In the genomic region with DNA sequence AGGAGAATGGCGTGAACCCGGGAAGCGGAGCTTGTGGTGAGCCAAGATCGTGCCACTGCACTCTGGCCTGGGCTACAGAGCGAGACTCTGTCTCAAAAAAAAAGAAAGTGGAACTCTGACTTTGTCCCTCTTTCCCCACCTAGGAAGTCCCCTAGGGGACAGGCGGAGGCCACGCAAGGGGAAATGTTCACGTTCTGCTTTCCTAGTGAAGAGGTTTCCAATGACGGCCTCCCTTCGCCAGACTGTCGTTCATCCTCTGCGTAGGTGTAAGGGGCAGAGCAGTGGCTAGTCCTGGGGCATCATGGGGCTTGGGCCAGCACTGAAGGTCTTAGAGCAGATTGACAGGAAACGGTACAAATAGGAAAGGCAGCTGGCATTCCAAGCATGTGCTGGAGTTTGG, we compare ENCODE assay signal across 1 cellular context.
TF ChIP-seq lines count a peak whose summit lies in the region.

No MANE protein-coding gene starts in this region.

TF ChIP-seq in GM23338, 12 proteins besides CTCF, POLR2A, EP300 and RAD21 (continued from another document):
- TF ChIP-seq, protein P1, sequence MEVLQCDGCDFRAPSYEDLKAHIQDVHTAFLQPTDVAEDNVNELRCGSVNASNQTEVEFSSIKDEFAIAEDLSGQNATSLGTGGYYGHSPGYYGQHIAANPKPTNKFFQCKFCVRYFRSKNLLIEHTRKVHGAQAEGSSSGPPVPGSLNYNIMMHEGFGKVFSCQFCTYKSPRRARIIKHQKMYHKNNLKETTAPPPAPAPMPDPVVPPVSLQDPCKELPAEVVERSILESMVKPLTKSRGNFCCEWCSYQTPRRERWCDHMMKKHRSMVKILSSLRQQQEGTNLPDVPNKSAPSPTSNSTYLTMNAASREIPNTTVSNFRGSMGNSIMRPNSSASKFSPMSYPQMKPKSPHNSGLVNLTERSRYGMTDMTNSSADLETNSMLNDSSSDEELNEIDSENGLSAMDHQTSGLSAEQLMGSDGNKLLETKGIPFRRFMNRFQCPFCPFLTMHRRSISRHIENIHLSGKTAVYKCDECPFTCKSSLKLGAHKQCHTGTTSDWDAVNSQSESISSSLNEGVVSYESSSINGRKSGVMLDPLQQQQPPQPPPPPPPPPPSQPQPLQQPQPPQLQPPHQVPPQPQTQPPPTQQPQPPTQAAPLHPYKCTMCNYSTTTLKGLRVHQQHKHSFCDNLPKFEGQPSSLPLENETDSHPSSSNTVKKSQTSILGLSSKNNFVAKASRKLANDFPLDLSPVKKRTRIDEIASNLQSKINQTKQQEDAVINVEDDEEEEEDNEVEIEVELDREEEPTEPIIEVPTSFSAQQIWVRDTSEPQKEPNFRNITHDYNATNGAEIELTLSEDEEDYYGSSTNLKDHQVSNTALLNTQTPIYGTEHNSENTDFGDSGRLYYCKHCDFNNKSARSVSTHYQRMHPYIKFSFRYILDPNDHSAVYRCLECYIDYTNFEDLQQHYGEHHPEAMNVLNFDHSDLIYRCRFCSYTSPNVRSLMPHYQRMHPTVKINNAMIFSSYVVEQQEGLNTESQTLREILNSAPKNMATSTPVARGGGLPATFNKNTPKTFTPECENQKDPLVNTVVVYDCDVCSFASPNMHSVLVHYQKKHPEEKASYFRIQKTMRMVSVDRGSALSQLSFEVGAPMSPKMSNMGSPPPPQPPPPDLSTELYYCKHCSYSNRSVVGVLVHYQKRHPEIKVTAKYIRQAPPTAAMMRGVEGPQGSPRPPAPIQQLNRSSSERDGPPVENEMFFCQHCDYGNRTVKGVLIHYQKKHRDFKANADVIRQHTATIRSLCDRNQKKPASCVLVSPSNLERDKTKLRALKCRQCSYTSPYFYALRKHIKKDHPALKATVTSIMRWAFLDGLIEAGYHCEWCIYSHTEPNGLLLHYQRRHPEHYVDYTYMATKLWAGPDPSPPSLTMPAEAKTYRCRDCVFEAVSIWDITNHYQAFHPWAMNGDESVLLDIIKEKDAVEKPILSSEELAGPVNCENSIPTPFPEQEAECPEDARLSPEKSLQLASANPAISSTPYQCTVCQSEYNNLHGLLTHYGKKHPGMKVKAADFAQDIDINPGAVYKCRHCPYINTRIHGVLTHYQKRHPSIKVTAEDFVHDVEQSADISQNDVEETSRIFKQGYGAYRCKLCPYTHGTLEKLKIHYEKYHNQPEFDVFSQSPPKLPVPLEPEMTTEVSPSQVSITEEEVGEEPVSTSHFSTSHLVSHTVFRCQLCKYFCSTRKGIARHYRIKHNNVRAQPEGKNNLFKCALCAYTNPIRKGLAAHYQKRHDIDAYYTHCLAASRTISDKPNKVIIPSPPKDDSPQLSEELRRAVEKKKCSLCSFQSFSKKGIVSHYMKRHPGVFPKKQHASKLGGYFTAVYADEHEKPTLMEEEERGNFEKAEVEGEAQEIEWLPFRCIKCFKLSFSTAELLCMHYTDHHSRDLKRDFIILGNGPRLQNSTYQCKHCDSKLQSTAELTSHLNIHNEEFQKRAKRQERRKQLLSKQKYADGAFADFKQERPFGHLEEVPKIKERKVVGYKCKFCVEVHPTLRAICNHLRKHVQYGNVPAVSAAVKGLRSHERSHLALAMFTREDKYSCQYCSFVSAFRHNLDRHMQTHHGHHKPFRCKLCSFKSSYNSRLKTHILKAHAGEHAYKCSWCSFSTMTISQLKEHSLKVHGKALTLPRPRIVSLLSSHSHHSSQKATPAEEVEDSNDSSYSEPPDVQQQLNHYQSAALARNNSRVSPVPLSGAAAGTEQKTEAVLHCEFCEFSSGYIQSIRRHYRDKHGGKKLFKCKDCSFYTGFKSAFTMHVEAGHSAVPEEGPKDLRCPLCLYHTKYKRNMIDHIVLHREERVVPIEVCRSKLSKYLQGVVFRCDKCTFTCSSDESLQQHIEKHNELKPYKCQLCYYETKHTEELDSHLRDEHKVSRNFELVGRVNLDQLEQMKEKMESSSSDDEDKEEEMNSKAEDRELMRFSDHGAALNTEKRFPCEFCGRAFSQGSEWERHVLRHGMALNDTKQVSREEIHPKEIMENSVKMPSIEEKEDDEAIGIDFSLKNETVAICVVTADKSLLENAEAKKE (CRISPR knock-in tag; IDR thresholded peaks at IDR 0.05) = no peak
- no peak for TF ChIP-seq ZNF114 (CRISPR knock-in tag; IDR thresholded peaks at IDR 0.05)
- no peak for TF ChIP-seq ZNF331 (CRISPR knock-in tag; IDR thresholded peaks at IDR 0.05; ENCODE audit: low read depth)
- TF ChIP-seq, protein P2, sequence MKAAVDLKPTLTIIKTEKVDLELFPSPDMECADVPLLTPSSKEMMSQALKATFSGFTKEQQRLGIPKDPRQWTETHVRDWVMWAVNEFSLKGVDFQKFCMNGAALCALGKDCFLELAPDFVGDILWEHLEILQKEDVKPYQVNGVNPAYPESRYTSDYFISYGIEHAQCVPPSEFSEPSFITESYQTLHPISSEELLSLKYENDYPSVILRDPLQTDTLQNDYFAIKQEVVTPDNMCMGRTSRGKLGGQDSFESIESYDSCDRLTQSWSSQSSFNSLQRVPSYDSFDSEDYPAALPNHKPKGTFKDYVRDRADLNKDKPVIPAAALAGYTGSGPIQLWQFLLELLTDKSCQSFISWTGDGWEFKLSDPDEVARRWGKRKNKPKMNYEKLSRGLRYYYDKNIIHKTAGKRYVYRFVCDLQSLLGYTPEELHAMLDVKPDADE (IDR thresholded peaks at IDR 0.05) = no peak
- no peak for TF ChIP-seq EZH2 (IDR thresholded peaks at IDR 0.05; ENCODE audit: low read depth, unreplicated experiment)
- TF ChIP-seq STAT1 (IDR thresholded peaks at IDR 0.05; ENCODE audit: unreplicated experiment) = no peak
- no peak for TF ChIP-seq JUNB (IDR thresholded peaks at IDR 0.05; ENCODE audit: unreplicated experiment)
- no peak for TF ChIP-seq EZH2phosphoT487 (IDR thresholded peaks at IDR 0.05; ENCODE audit: unreplicated experiment)
